In the genomic region with DNA sequence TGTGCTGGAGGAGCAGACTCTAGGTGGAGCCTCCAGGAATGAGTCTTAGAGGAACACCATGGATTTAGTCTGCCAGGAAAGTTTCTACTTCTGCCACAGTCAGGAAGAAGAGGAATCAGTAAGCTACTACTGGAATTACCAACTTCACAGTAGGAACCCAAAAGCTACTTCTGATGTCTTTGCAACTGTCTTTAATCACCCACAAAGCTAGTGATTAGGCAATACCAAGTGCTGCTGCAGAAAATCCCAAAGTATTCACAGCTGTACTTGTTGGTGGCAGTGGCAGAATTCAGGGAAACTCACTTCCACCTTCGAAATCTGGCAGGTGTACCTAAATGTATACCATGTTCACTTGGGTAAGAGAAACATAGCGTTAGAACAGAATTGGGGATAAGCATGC, we compare ENCODE assay signal across 1 cellular context.
TF ChIP-seq lines count a peak whose summit lies in the region.

No MANE protein-coding gene starts in this region.

TF ChIP-seq in H1, 55 proteins besides CTCF, POLR2A, EP300 and RAD21:
- TF ChIP-seq, protein P1, sequence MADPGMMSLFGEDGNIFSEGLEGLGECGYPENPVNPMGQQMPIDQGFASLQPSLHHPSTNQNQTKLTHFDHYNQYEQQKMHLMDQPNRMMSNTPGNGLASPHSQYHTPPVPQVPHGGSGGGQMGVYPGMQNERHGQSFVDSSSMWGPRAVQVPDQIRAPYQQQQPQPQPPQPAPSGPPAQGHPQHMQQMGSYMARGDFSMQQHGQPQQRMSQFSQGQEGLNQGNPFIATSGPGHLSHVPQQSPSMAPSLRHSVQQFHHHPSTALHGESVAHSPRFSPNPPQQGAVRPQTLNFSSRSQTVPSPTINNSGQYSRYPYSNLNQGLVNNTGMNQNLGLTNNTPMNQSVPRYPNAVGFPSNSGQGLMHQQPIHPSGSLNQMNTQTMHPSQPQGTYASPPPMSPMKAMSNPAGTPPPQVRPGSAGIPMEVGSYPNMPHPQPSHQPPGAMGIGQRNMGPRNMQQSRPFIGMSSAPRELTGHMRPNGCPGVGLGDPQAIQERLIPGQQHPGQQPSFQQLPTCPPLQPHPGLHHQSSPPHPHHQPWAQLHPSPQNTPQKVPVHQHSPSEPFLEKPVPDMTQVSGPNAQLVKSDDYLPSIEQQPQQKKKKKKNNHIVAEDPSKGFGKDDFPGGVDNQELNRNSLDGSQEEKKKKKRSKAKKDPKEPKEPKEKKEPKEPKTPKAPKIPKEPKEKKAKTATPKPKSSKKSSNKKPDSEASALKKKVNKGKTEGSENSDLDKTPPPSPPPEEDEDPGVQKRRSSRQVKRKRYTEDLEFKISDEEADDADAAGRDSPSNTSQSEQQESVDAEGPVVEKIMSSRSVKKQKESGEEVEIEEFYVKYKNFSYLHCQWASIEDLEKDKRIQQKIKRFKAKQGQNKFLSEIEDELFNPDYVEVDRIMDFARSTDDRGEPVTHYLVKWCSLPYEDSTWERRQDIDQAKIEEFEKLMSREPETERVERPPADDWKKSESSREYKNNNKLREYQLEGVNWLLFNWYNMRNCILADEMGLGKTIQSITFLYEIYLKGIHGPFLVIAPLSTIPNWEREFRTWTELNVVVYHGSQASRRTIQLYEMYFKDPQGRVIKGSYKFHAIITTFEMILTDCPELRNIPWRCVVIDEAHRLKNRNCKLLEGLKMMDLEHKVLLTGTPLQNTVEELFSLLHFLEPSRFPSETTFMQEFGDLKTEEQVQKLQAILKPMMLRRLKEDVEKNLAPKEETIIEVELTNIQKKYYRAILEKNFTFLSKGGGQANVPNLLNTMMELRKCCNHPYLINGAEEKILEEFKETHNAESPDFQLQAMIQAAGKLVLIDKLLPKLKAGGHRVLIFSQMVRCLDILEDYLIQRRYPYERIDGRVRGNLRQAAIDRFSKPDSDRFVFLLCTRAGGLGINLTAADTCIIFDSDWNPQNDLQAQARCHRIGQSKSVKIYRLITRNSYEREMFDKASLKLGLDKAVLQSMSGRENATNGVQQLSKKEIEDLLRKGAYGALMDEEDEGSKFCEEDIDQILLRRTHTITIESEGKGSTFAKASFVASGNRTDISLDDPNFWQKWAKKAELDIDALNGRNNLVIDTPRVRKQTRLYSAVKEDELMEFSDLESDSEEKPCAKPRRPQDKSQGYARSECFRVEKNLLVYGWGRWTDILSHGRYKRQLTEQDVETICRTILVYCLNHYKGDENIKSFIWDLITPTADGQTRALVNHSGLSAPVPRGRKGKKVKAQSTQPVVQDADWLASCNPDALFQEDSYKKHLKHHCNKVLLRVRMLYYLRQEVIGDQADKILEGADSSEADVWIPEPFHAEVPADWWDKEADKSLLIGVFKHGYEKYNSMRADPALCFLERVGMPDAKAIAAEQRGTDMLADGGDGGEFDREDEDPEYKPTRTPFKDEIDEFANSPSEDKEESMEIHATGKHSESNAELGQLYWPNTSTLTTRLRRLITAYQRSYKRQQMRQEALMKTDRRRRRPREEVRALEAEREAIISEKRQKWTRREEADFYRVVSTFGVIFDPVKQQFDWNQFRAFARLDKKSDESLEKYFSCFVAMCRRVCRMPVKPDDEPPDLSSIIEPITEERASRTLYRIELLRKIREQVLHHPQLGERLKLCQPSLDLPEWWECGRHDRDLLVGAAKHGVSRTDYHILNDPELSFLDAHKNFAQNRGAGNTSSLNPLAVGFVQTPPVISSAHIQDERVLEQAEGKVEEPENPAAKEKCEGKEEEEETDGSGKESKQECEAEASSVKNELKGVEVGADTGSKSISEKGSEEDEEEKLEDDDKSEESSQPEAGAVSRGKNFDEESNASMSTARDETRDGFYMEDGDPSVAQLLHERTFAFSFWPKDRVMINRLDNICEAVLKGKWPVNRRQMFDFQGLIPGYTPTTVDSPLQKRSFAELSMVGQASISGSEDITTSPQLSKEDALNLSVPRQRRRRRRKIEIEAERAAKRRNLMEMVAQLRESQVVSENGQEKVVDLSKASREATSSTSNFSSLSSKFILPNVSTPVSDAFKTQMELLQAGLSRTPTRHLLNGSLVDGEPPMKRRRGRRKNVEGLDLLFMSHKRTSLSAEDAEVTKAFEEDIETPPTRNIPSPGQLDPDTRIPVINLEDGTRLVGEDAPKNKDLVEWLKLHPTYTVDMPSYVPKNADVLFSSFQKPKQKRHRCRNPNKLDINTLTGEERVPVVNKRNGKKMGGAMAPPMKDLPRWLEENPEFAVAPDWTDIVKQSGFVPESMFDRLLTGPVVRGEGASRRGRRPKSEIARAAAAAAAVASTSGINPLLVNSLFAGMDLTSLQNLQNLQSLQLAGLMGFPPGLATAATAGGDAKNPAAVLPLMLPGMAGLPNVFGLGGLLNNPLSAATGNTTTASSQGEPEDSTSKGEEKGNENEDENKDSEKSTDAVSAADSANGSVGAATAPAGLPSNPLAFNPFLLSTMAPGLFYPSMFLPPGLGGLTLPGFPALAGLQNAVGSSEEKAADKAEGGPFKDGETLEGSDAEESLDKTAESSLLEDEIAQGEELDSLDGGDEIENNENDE (IDR thresholded peaks at IDR 0.05; ENCODE audit: insufficient replicate concordance, low read length): no peak
- TF ChIP-seq ASH2L (IDR thresholded peaks at IDR 0.05; ENCODE audit: low read length) (no peak), SRF (IDR thresholded peaks at IDR 0.05; ENCODE audit: low read depth, low read length) (no peak), GABPA (IDR thresholded peaks at IDR 0.05; ENCODE audit: borderline replicate concordance, insufficient read depth, low read length) (no peak), BRCA1 (IDR thresholded peaks at IDR 0.05; ENCODE audit: low read depth, low read length) (no peak), PHF8 (conservative IDR thresholded peaks at IDR 0.05; ENCODE audit: low read depth, low read length) (no peak), SP2 (IDR thresholded peaks at IDR 0.05; ENCODE audit: low read length) (no peak), SIX5 (IDR thresholded peaks at IDR 0.05; ENCODE audit: low read depth, low read length) (no peak)
- TF ChIP-seq, protein P2, sequence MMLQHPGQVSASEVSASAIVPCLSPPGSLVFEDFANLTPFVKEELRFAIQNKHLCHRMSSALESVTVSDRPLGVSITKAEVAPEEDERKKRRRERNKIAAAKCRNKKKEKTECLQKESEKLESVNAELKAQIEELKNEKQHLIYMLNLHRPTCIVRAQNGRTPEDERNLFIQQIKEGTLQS (IDR thresholded peaks at IDR 0.05; ENCODE audit: insufficient read depth, low read depth, low read length): no peak
TF ChIP-seq in H1: peak in this region for 0.
